10 cellular contexts compared by ENCODE assay signal in the genomic region with DNA sequence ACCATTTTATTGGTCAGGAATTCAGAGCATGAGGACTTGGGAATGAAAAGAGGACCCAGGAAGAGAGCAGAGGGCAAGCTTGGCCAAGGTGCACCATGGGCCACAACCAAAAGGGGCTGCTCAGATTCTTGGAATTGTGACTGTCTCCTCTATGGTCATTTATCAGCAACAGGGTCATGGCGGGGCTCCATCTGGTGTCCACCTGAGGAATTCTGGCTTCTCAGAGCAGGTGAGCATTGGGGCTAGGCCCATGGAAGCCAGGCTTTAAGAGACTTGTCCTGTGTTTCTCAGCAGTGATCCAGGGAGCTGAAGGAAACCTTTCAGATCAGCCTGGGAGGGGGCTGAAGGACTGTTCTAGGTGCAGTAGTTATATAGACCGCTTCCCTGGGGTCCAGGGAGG. TPM values are rescaled to one million over a fixed set of nuclear protein-coding genes. Genes with fewer than 3 reads are reported as not detected.
DNase-seq lines count a peak whose midpoint lies in the region; ATAC-seq and TF ChIP-seq lines count a peak whose summit lies in the region.
"Had no signal": no experiment of that assay in that cellular context is flagged by ENCODE, and none has a peak within 500 bp of the region (broad histone marks: within the 10 kb centered on the region; RNA-seq: fewer than 3 reads in every experiment).

No MANE protein-coding gene starts in this region.

- H3K27ac ChIP-seq in HUES48 (ENCODE audit: low read depth, low read length) (peak overlapping the region; percentile 80), breast epithelium (peak overlapping the region; percentile 62 to 79)

- DNase-seq in COR-L47 (lab: John Stamatoyannopoulos, UW) (peak; percentile 19), breast epithelium (ENCODE audit: low spot score in 2 of 2) (no peak), naive B cell (no peak), NAMALWA (ENCODE audit: low spot score) (no peak), CD1c-positive myeloid dendritic cell (ENCODE audit: extremely low spot score) (no peak)
- DNase-seq in activated CD4-positive, CD25-positive, alpha-beta regulatory T cell (lab: John Stamatoyannopoulos, UW), result no peak
- DNase-seq: activated CD8-positive, alpha-beta memory T cell treated with anti-CD3 and anti-CD28 coated beads, Interleukin-2, amount 50 U/mL, for 4 hours; stimulated activated CD4-positive, alpha-beta T cell treated with anti-CD3 and anti-CD28 coated beads, Interleukin-2, amount 100 ng/mL, for 48 hours had no signal

- H3K4me1 ChIP-seq in HUES48 (ENCODE audit: control insufficient read depth, insufficient read depth, low read length) (no peaks in the 10 kb centered on the region), breast epithelium (peaks cover 0 to 10% of the 10 kb centered on the region in 2 donors)

- H3K36me3 ChIP-seq in HUES48 (ENCODE audit: control insufficient read depth, insufficient read depth, low read length), result no peaks in the 10 kb centered on the region
- H3K36me3 ChIP-seq in breast epithelium, result no peaks in the 10 kb centered on the region

- no peak for TF ChIP-seq CTCF in breast epithelium (IDR thresholded peaks at IDR 0.05)

- no peaks in the 10 kb centered on the region for H3K27me3 Mint-ChIP-seq in naive B cell

- ATAC-seq in naive B cell (ENCODE audit: low read depth in 2 of 2), result no peak
- ATAC-seq in HG02678 (IDR thresholded peaks at IDR 0.05; ENCODE audit: unreplicated experiment), result no peak

- peak overlapping the region in 5 of 8 donors; percentile 15 to 79 (median 39) for H3K4me3 Mint-ChIP-seq in naive B cell

- peaks cover 44 to 72% (median 59%) of the 10 kb centered on the region in 3 donors for H3K4me1 Mint-ChIP-seq in naive B cell

- H3K9ac ChIP-seq in HUES48 (ENCODE audit: low read depth, low read length), result no peak overlapping the region

- H3K4me3 ChIP-seq in HUES48 (ENCODE audit: low read depth, low read length) (no peak overlapping the region), breast epithelium (no peak overlapping the region)

- no peak for TF ChIP-seq POLR2A in breast epithelium (IDR thresholded peaks at IDR 0.05)

- no peaks in the 10 kb centered on the region for H3K9me3 Mint-ChIP-seq in naive B cell

- H3K36me3 Mint-ChIP-seq in naive B cell, result no peaks in the 10 kb centered on the region

- intact Hi-C loops in breast epithelium (cut with DNase I; ENCODE audit: low total_unique reads), result no loop called here

- peaks cover 34% of the 10 kb centered on the region for H3K27me3 ChIP-seq in HUES48 (ENCODE audit: control insufficient read depth, insufficient read depth, low read length)
- H3K27me3 ChIP-seq in breast epithelium, result no peaks in the 10 kb centered on the region

- no peaks in the 10 kb centered on the region for H3K9me3 ChIP-seq in HUES48 (ENCODE audit: control insufficient read depth, insufficient read depth, low read length)
- no peaks in the 10 kb centered on the region for H3K9me3 ChIP-seq in breast epithelium

- H3K27ac Mint-ChIP-seq in naive B cell, result peak overlapping the region in 2 of 6 donors; percentile 31 to 69

RNA-seq across cellular contexts. Expression of a gene that starts 2.6 kb away (rescaled TPM):
- 10 to 100 TPM; 10.7 to 19.7 (median 12.1) TPM for total RNA-seq in breast epithelium
- polyA plus RNA-seq in naive B cell (ENCODE audit: low read depth in 6 of 6), result 10 to 100 TPM in 5 of 6 donors, 1 to 10 TPM in 1; 7.6 to 43.7 (median 24.5) TPM
